1 cellular context compared by ENCODE assay signal in genomic region chr16:1413684-1414531, GRCh38.
TF ChIP-seq lines count a peak whose summit lies in the region.

No MANE protein-coding gene starts in this region.

TF ChIP-seq in GM12878, 131 proteins besides CTCF, POLR2A, EP300 and RAD21 (continues in another document):
- TF ChIP-seq EED (IDR thresholded peaks at IDR 0.05; ENCODE audit: low read depth) (peak; percentile 27; the same call in 1 of the 2 replicates), BACH1 (IDR thresholded peaks at IDR 0.05; ENCODE audit: borderline replicate concordance) (peak; percentile 36; the same call in 1 of the 2 replicates), KDM1A (IDR thresholded peaks at IDR 0.05; ENCODE audit: borderline replicate concordance) (no peak), KAT2A (conservative IDR thresholded peaks at IDR 0.05; ENCODE audit: control insufficient read depth, low read depth, low read length) (no peak), POU2F2 (IDR thresholded peaks at IDR 0.05; ENCODE audit: borderline replicate concordance, low read depth, low read length) (no peak), PRDM15 (CRISPR knock-in tag; IDR thresholded peaks at IDR 0.05) (no peak), CREM (IDR thresholded peaks at IDR 0.05; ENCODE audit: low read depth) (peak; percentile 35; the same call in 1 of the 2 replicates), GATAD2B (conservative IDR thresholded peaks at IDR 0.05; ENCODE audit: low read depth) (peak; percentile 43), DPF2 (IDR thresholded peaks at IDR 0.05) (0 out of 2 replicates have a peak, but pooled peaks have one; percentile 37), ZNF24 (IDR thresholded peaks at IDR 0.05) (no peak), POLR2AphosphoS5 (IDR thresholded peaks at IDR 0.05; ENCODE audit: low read length) (0 out of 2 replicates have a peak, but pooled peaks have one; percentile 16), MYC (IDR thresholded peaks at IDR 0.05; ENCODE audit: insufficient read depth, insufficient read length, insufficient replicate concordance, low read length, severe bottlenecking) (no peak), ZBED1 (IDR thresholded peaks at IDR 0.05; ENCODE audit: borderline replicate concordance) (no peak), SMARCA5 (IDR thresholded peaks at IDR 0.05) (peak; percentile 93), PAX8 (IDR thresholded peaks at IDR 0.05) (no peak), RELA (IDR thresholded peaks at IDR 0.05; ENCODE audit: borderline replicate concordance, partially characterized antibody) (peak; percentile 10), BCLAF1 (IDR thresholded peaks at IDR 0.05) (no peak), CHD2 (IDR thresholded peaks at IDR 0.05; ENCODE audit: borderline replicate concordance, low read depth, low read length) (no peak), IKZF1 (conservative IDR thresholded peaks at IDR 0.05) (peak; percentile 99), HDGF (IDR thresholded peaks at IDR 0.05) (0 out of 2 replicates have a peak, but pooled peaks have one; percentile 25), WRNIP1 (IDR thresholded peaks at IDR 0.05; ENCODE audit: borderline replicate concordance, low read depth, low read length) (no peak), CEBPB (IDR thresholded peaks at IDR 0.05; ENCODE audit: borderline replicate concordance in 1 of 2, low read depth in 2 of 2, low read length in 2 of 2) (no peak), MEF2B (IDR thresholded peaks at IDR 0.05; ENCODE audit: partially characterized antibody, poor library complexity, severe bottlenecking) (peak; percentile 71), PML (IDR thresholded peaks at IDR 0.05; ENCODE audit: low read length) (no peak), ASH2L (IDR thresholded peaks at IDR 0.05; ENCODE audit: borderline replicate concordance, low read depth) (no peak), SREBF1 (IDR thresholded peaks at IDR 0.05; ENCODE audit: low read length) (no peak), MEF2A (IDR thresholded peaks at IDR 0.05; ENCODE audit: insufficient read depth, low read depth, low read length) (no peak), BHLHE40 (IDR thresholded peaks at IDR 0.05; ENCODE audit: borderline replicate concordance in 1 of 2, low read depth in 2 of 2, low read length in 1 of 2) (peak in 1 of 2 experiments; percentile 58; a peak in 2 of 4 replicates), SIN3A (IDR thresholded peaks at IDR 0.05; ENCODE audit: low read depth, low read length) (no peak), YY1 (IDR thresholded peaks at IDR 0.05; ENCODE audit: low read depth, low read length) (0 out of 2 replicates have a peak, but pooled peaks have one; percentile 35), CBFB (IDR thresholded peaks at IDR 0.05; ENCODE audit: low read depth) (no peak), SUZ12 (IDR thresholded peaks at IDR 0.05; ENCODE audit: unreplicated experiment) (no peak)
- TF ChIP-seq, protein P1, sequence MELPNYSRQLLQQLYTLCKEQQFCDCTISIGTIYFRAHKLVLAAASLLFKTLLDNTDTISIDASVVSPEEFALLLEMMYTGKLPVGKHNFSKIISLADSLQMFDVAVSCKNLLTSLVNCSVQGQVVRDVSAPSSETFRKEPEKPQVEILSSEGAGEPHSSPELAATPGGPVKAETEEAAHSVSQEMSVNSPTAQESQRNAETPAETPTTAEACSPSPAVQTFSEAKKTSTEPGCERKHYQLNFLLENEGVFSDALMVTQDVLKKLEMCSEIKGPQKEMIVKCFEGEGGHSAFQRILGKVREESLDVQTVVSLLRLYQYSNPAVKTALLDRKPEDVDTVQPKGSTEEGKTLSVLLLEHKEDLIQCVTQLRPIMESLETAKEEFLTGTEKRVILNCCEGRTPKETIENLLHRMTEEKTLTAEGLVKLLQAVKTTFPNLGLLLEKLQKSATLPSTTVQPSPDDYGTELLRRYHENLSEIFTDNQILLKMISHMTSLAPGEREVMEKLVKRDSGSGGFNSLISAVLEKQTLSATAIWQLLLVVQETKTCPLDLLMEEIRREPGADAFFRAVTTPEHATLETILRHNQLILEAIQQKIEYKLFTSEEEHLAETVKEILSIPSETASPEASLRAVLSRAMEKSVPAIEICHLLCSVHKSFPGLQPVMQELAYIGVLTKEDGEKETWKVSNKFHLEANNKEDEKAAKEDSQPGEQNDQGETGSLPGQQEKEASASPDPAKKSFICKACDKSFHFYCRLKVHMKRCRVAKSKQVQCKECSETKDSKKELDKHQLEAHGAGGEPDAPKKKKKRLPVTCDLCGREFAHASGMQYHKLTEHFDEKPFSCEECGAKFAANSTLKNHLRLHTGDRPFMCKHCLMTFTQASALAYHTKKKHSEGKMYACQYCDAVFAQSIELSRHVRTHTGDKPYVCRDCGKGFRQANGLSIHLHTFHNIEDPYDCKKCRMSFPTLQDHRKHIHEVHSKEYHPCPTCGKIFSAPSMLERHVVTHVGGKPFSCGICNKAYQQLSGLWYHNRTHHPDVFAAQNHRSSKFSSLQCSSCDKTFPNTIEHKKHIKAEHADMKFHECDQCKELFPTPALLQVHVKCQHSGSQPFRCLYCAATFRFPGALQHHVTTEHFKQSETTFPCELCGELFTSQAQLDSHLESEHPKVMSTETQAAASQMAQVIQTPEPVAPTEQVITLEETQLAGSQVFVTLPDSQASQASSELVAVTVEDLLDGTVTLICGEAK (IDR thresholded peaks at IDR 0.05; ENCODE audit: borderline replicate concordance), result no peak
- TF ChIP-seq, protein P2, sequence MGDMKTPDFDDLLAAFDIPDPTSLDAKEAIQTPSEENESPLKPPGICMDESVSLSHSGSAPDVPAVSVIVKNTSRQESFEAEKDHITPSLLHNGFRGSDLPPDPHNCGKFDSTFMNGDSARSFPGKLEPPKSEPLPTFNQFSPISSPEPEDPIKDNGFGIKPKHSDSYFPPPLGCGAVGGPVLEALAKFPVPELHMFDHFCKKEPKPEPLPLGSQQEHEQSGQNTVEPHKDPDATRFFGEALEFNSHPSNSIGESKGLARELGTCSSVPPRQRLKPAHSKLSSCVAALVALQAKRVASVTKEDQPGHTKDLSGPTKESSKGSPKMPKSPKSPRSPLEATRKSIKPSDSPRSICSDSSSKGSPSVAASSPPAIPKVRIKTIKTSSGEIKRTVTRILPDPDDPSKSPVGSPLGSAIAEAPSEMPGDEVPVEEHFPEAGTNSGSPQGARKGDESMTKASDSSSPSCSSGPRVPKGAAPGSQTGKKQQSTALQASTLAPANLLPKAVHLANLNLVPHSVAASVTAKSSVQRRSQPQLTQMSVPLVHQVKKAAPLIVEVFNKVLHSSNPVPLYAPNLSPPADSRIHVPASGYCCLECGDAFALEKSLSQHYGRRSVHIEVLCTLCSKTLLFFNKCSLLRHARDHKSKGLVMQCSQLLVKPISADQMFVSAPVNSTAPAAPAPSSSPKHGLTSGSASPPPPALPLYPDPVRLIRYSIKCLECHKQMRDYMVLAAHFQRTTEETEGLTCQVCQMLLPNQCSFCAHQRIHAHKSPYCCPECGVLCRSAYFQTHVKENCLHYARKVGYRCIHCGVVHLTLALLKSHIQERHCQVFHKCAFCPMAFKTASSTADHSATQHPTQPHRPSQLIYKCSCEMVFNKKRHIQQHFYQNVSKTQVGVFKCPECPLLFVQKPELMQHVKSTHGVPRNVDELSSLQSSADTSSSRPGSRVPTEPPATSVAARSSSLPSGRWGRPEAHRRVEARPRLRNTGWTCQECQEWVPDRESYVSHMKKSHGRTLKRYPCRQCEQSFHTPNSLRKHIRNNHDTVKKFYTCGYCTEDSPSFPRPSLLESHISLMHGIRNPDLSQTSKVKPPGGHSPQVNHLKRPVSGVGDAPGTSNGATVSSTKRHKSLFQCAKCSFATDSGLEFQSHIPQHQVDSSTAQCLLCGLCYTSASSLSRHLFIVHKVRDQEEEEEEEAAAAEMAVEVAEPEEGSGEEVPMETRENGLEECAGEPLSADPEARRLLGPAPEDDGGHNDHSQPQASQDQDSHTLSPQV (IDR thresholded peaks at IDR 0.05), result 0 out of 2 replicates have a peak, but pooled peaks have one; percentile 9
- TF ChIP-seq, protein P3, sequence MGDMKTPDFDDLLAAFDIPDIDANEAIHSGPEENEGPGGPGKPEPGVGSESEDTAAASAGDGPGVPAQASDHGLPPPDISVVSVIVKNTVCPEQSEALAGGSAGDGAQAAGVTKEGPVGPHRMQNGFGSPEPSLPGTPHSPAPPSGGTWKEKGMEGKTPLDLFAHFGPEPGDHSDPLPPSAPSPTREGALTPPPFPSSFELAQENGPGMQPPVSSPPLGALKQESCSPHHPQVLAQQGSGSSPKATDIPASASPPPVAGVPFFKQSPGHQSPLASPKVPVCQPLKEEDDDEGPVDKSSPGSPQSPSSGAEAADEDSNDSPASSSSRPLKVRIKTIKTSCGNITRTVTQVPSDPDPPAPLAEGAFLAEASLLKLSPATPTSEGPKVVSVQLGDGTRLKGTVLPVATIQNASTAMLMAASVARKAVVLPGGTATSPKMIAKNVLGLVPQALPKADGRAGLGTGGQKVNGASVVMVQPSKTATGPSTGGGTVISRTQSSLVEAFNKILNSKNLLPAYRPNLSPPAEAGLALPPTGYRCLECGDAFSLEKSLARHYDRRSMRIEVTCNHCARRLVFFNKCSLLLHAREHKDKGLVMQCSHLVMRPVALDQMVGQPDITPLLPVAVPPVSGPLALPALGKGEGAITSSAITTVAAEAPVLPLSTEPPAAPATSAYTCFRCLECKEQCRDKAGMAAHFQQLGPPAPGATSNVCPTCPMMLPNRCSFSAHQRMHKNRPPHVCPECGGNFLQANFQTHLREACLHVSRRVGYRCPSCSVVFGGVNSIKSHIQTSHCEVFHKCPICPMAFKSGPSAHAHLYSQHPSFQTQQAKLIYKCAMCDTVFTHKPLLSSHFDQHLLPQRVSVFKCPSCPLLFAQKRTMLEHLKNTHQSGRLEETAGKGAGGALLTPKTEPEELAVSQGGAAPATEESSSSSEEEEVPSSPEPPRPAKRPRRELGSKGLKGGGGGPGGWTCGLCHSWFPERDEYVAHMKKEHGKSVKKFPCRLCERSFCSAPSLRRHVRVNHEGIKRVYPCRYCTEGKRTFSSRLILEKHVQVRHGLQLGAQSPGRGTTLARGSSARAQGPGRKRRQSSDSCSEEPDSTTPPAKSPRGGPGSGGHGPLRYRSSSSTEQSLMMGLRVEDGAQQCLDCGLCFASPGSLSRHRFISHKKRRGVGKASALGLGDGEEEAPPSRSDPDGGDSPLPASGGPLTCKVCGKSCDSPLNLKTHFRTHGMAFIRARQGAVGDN (IDR thresholded peaks at IDR 0.05), result 0 out of 2 replicates have a peak, but pooled peaks have one; percentile 28
- TF ChIP-seq, protein P4, sequence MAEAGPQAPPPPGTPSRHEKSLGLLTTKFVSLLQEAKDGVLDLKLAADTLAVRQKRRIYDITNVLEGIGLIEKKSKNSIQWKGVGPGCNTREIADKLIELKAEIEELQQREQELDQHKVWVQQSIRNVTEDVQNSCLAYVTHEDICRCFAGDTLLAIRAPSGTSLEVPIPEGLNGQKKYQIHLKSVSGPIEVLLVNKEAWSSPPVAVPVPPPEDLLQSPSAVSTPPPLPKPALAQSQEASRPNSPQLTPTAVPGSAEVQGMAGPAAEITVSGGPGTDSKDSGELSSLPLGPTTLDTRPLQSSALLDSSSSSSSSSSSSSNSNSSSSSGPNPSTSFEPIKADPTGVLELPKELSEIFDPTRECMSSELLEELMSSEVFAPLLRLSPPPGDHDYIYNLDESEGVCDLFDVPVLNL (IDR thresholded peaks at IDR 0.05; ENCODE audit: low read depth, low read length), result no peak
